ENCODE assay signal across 1 cellular context in the genomic region with DNA sequence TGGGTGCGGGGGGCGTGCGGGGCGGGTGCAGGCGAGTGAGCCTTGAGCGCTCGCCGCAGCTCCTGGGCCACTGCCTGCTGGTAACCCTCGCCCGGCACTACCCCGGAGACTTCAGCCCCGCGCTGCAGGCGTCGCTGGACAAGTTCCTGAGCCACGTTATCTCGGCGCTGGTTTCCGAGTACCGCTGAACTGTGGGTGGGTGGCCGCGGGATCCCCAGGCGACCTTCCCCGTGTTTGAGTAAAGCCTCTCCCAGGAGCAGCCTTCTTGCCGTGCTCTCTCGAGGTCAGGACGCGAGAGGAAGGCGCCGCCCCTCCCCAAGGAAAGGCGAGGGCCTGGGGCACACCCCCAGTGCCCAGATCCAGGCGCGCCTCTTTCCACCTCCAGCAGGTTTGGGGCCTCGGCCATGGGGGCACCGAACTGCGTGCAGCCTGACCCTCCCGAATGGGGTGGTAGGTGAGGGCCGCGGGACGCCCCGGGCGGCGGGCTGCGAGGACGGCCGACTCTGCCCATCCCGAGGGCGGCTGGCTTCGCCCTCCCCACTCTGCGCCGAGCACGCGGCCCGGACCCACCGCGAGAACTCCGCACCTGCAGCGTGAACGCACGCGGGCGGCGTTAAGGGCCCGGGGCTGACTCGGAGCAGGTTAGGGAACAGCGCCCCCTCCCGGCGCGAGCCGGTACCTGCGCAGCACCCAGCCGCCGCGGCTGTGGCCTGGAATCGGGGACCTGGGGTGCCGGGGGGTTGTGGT.
TF ChIP-seq lines count a peak whose summit lies in the region.

No MANE protein-coding gene starts in this region.

TF ChIP-seq in HepG2, 621 proteins besides CTCF, POLR2A, EP300 and RAD21 (continued from another document and continues in another):
- TF ChIP-seq, protein P1, sequence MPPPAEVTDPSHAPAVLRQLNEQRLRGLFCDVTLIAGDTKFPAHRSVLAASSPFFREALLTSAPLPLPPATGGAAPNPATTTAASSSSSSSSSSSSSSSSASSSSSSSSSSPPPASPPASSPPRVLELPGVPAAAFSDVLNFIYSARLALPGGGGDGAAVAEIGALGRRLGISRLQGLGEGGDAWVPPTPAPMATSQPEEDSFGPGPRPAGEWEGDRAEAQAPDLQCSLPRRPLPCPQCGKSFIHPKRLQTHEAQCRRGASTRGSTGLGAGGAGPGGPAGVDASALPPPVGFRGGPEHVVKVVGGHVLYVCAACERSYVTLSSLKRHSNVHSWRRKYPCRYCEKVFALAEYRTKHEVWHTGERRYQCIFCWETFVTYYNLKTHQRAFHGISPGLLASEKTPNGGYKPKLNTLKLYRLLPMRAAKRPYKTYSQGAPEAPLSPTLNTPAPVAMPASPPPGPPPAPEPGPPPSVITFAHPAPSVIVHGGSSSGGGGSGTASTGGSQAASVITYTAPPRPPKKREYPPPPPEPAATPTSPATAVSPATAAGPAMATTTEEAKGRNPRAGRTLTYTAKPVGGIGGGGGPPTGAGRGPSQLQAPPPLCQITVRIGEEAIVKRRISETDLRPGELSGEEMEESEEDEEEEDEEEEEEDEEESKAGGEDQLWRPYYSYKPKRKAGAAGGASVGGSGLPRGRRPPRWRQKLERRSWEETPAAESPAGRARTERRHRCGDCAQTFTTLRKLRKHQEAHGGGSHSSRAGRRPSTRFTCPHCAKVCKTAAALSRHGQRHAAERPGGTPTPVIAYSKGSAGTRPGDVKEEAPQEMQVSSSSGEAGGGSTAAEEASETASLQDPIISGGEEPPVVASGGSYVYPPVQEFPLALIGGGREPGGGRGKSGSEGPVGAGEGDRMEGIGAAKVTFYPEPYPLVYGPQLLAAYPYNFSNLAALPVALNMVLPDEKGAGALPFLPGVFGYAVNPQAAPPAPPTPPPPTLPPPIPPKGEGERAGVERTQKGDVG (CRISPR knock-in tag; IDR thresholded peaks at IDR 0.05; ENCODE audit: borderline replicate concordance): peak; percentile 63; the same call in 1 of the 2 replicates
- TF ChIP-seq ZNF777 (CRISPR knock-in tag; IDR thresholded peaks at IDR 0.05) (peak; percentile 86; the same call in 1 of the 2 replicates), ZNF383 (CRISPR knock-in tag; IDR thresholded peaks at IDR 0.05; ENCODE audit: borderline replicate concordance) (0 out of 2 replicates have a peak, but pooled peaks have one; percentile 59), SALL2 (CRISPR knock-in tag; IDR thresholded peaks at IDR 0.05) (peak; percentile 96), TAF15 (IDR thresholded peaks at IDR 0.05; ENCODE audit: low read depth, low read length, poor library complexity, severe bottlenecking) (peak; percentile 89), ZNF12 (CRISPR knock-in tag; IDR thresholded peaks at IDR 0.05) (peak; percentile 82), XBP1 (CRISPR knock-in tag; IDR thresholded peaks at IDR 0.05) (no peak; the same call in 1 of the 2 replicates), CENPX (CRISPR knock-in tag; IDR thresholded peaks at IDR 0.05) (no peak), MED1 (CRISPR knock-in tag; IDR thresholded peaks at IDR 0.05) (peak; percentile 77), GATAD2A (CRISPR knock-in tag; IDR thresholded peaks at IDR 0.05) (peak; percentile 66), ATM (IDR thresholded peaks at IDR 0.05; ENCODE audit: borderline replicate concordance) (no peak), ATF1 (CRISPR knock-in tag; IDR thresholded peaks at IDR 0.05) (no peak), ZSCAN20 (CRISPR knock-in tag; IDR thresholded peaks at IDR 0.05; ENCODE audit: borderline replicate concordance) (peak; percentile 97), KDM1A (CRISPR knock-in tag; IDR thresholded peaks at IDR 0.05) (no peak), JUN (CRISPR knock-in tag; IDR thresholded peaks at IDR 0.05) (peak; percentile 77), ZKSCAN8 (CRISPR knock-in tag; IDR thresholded peaks at IDR 0.05; ENCODE audit: borderline replicate concordance) (peak; percentile 84; the same call in 1 of the 2 replicates), ZC3H13 (CRISPR knock-in tag; IDR thresholded peaks at IDR 0.05) (peak; percentile 98), SNAI1 (CRISPR knock-in tag; IDR thresholded peaks at IDR 0.05; ENCODE audit: borderline replicate concordance) (peak; percentile 78), KDM6A (CRISPR knock-in tag; IDR thresholded peaks at IDR 0.05; ENCODE audit: low read depth) (no peak), ZNF441 (CRISPR knock-in tag; IDR thresholded peaks at IDR 0.05; ENCODE audit: borderline replicate concordance) (peak; percentile 94), NFE2 (CRISPR knock-in tag; IDR thresholded peaks at IDR 0.05) (no peak), POLR2AphosphoS2 (IDR thresholded peaks at IDR 0.05; ENCODE audit: low read depth, low read length) (no peak), SAFB2 (CRISPR knock-in tag; IDR thresholded peaks at IDR 0.05; ENCODE audit: borderline replicate concordance, low read depth) (peak; percentile 97), KLF15 (CRISPR knock-in tag; IDR thresholded peaks at IDR 0.05; ENCODE audit: borderline replicate concordance) (peak; percentile 96; the same call in 1 of the 2 replicates), SETDB1 (CRISPR knock-in tag; IDR thresholded peaks at IDR 0.05; ENCODE audit: borderline replicate concordance) (no peak), NR2F6 (IDR thresholded peaks at IDR 0.05) (no peak), NR2F6 (CRISPR knock-in tag; IDR thresholded peaks at IDR 0.05) (peak; percentile 51; the same call in 1 of the 2 replicates), FOSL1 (CRISPR knock-in tag; IDR thresholded peaks at IDR 0.05; ENCODE audit: borderline replicate concordance) (peak; percentile 50; the same call in 1 of the 2 replicates), ONECUT2 (CRISPR knock-in tag; IDR thresholded peaks at IDR 0.05) (peak; percentile 36; the same call in 1 of the 2 replicates), ZNF564 (CRISPR knock-in tag; IDR thresholded peaks at IDR 0.05) (peak; percentile 96), SRSF1 (optimal IDR thresholded peaks at IDR 0.05; ENCODE audit: low read depth, low read length) (peak; percentile 57), TGIF2 (CRISPR knock-in tag; IDR thresholded peaks at IDR 0.05) (0 out of 2 replicates have a peak, but pooled peaks have one; percentile 61), U2AF1 (optimal IDR thresholded peaks at IDR 0.05; ENCODE audit: low read depth, low read length) (no peak), MAFK (conservative IDR thresholded peaks at IDR 0.05 in 1 of 2, IDR thresholded peaks at IDR 0.05 in 1 of 2; ENCODE audit: low read length in 2 of 2) (no peak)
- TF ChIP-seq, protein P2, sequence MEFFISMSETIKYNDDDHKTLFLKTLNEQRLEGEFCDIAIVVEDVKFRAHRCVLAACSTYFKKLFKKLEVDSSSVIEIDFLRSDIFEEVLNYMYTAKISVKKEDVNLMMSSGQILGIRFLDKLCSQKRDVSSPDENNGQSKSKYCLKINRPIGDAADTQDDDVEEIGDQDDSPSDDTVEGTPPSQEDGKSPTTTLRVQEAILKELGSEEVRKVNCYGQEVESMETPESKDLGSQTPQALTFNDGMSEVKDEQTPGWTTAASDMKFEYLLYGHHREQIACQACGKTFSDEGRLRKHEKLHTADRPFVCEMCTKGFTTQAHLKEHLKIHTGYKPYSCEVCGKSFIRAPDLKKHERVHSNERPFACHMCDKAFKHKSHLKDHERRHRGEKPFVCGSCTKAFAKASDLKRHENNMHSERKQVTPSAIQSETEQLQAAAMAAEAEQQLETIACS (CRISPR knock-in tag; IDR thresholded peaks at IDR 0.05): peak; percentile 81
- TF ChIP-seq, protein P3, sequence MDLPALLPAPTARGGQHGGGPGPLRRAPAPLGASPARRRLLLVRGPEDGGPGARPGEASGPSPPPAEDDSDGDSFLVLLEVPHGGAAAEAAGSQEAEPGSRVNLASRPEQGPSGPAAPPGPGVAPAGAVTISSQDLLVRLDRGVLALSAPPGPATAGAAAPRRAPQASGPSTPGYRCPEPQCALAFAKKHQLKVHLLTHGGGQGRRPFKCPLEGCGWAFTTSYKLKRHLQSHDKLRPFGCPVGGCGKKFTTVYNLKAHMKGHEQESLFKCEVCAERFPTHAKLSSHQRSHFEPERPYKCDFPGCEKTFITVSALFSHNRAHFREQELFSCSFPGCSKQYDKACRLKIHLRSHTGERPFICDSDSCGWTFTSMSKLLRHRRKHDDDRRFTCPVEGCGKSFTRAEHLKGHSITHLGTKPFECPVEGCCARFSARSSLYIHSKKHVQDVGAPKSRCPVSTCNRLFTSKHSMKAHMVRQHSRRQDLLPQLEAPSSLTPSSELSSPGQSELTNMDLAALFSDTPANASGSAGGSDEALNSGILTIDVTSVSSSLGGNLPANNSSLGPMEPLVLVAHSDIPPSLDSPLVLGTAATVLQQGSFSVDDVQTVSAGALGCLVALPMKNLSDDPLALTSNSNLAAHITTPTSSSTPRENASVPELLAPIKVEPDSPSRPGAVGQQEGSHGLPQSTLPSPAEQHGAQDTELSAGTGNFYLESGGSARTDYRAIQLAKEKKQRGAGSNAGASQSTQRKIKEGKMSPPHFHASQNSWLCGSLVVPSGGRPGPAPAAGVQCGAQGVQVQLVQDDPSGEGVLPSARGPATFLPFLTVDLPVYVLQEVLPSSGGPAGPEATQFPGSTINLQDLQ (CRISPR knock-in tag; IDR thresholded peaks at IDR 0.05): peak; percentile 96
- TF ChIP-seq, protein P4, sequence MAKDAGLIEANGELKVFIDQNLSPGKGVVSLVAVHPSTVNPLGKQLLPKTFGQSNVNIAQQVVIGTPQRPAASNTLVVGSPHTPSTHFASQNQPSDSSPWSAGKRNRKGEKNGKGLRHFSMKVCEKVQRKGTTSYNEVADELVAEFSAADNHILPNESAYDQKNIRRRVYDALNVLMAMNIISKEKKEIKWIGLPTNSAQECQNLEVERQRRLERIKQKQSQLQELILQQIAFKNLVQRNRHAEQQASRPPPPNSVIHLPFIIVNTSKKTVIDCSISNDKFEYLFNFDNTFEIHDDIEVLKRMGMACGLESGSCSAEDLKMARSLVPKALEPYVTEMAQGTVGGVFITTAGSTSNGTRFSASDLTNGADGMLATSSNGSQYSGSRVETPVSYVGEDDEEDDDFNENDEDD (CRISPR knock-in tag; IDR thresholded peaks at IDR 0.05; ENCODE audit: borderline replicate concordance): peak; percentile 98
- TF ChIP-seq, protein P5, sequence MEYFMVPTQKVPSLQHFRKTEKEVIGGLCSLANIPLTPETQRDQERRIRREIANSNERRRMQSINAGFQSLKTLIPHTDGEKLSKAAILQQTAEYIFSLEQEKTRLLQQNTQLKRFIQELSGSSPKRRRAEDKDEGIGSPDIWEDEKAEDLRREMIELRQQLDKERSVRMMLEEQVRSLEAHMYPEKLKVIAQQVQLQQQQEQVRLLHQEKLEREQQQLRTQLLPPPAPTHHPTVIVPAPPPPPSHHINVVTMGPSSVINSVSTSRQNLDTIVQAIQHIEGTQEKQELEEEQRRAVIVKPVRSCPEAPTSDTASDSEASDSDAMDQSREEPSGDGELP (IDR thresholded peaks at IDR 0.05; ENCODE audit: borderline replicate concordance, low read depth): no peak
- TF ChIP-seq, protein P6, sequence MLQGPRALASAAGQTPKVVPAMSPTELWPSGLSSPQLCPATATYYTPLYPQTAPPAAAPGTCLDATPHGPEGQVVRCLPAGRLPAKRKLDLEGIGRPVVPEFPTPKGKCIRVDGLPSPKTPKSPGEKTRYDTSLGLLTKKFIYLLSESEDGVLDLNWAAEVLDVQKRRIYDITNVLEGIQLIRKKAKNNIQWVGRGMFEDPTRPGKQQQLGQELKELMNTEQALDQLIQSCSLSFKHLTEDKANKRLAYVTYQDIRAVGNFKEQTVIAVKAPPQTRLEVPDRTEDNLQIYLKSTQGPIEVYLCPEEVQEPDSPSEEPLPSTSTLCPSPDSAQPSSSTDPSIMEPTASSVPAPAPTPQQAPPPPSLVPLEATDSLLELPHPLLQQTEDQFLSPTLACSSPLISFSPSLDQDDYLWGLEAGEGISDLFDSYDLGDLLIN (CRISPR knock-in tag; IDR thresholded peaks at IDR 0.05; ENCODE audit: borderline replicate concordance): peak; percentile 90; the same call in 1 of the 2 replicates
- TF ChIP-seq, protein P7, sequence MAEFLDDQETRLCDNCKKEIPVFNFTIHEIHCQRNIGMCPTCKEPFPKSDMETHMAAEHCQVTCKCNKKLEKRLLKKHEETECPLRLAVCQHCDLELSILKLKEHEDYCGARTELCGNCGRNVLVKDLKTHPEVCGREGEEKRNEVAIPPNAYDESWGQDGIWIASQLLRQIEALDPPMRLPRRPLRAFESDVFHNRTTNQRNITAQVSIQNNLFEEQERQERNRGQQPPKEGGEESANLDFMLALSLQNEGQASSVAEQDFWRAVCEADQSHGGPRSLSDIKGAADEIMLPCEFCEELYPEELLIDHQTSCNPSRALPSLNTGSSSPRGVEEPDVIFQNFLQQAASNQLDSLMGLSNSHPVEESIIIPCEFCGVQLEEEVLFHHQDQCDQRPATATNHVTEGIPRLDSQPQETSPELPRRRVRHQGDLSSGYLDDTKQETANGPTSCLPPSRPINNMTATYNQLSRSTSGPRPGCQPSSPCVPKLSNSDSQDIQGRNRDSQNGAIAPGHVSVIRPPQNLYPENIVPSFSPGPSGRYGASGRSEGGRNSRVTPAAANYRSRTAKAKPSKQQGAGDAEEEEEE (CRISPR knock-in tag; IDR thresholded peaks at IDR 0.05; ENCODE audit: borderline replicate concordance): no peak
- TF ChIP-seq, protein P8, sequence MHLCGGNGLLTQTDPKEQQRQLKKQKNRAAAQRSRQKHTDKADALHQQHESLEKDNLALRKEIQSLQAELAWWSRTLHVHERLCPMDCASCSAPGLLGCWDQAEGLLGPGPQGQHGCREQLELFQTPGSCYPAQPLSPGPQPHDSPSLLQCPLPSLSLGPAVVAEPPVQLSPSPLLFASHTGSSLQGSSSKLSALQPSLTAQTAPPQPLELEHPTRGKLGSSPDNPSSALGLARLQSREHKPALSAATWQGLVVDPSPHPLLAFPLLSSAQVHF (CRISPR knock-in tag; IDR thresholded peaks at IDR 0.05): peak; percentile 100
- TF ChIP-seq, protein P9, sequence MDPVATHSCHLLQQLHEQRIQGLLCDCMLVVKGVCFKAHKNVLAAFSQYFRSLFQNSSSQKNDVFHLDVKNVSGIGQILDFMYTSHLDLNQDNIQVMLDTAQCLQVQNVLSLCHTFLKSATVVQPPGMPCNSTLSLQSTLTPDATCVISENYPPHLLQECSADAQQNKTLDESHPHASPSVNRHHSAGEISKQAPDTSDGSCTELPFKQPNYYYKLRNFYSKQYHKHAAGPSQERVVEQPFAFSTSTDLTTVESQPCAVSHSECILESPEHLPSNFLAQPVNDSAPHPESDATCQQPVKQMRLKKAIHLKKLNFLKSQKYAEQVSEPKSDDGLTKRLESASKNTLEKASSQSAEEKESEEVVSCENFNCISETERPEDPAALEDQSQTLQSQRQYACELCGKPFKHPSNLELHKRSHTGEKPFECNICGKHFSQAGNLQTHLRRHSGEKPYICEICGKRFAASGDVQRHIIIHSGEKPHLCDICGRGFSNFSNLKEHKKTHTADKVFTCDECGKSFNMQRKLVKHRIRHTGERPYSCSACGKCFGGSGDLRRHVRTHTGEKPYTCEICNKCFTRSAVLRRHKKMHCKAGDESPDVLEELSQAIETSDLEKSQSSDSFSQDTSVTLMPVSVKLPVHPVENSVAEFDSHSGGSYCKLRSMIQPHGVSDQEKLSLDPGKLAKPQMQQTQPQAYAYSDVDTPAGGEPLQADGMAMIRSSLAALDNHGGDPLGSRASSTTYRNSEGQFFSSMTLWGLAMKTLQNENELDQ (CRISPR knock-in tag; IDR thresholded peaks at IDR 0.05; ENCODE audit: borderline replicate concordance): peak; percentile 45; the same call in 1 of the 2 replicates
- TF ChIP-seq, protein P10, sequence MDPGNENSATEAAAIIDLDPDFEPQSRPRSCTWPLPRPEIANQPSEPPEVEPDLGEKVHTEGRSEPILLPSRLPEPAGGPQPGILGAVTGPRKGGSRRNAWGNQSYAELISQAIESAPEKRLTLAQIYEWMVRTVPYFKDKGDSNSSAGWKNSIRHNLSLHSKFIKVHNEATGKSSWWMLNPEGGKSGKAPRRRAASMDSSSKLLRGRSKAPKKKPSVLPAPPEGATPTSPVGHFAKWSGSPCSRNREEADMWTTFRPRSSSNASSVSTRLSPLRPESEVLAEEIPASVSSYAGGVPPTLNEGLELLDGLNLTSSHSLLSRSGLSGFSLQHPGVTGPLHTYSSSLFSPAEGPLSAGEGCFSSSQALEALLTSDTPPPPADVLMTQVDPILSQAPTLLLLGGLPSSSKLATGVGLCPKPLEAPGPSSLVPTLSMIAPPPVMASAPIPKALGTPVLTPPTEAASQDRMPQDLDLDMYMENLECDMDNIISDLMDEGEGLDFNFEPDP (CRISPR knock-in tag; conservative IDR thresholded peaks at IDR 0.05): peak; percentile 100
